In the genomic region with DNA sequence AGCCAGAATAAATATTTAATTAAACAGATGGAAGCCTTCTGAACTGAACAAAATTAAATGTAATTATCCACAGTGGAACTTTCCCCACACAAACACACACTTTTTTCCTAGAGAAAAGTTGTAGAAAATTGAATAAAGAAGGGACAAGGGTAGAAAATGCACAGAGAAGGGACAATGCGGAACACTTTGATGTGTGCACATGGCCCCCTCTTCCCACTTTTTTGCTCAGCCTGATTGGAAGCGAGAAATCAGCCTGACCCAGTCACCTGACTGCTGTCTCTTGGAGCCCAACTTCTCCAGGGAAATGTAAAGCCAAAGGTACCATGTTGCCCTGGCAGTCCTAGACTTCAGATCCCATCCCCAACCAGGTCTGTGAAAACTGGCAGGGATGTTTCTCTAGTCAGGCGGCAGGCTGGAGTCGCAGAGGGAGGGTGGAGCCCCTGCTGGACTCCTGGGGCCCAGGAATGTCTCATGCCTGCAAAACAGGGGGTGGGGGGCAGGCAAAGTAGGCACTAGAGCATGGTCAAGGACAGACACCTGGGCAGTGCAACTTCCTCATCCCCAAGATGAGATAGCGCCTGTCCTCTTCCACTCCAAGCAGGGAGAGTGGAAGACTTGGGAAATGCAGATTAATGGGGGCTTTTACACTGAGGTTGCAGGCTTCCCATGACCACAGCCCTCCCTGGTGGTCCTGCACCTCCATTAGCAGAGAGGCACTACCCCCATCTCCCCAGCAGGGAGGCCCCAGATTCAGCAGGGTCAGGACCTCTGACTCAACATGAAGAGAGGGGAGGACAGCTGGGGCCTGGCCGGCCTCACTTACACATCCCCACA, we compare ENCODE assay signal across 8 cellular contexts. TPM values are rescaled to one million over a fixed set of nuclear protein-coding genes. Genes with fewer than 3 reads are reported as not detected.
A peak's percentile ranks its signal among the peaks of the same experiment; 100 is the strongest.
DNase-seq lines count a peak whose midpoint lies in the region; ATAC-seq, FAIRE-seq and TF ChIP-seq lines count a peak whose summit lies in the region.

No MANE protein-coding gene starts in this region.

- no peak overlapping the region for H2AFZ ChIP-seq in HepG2 (ENCODE audit: low read length)

- H3K9me3 ChIP-seq in cardiac muscle cell (ENCODE audit: low read depth) (no peaks in the 10 kb centered on the region), HepG2 (ENCODE audit: low read length) (no peaks in the 10 kb centered on the region), tibial artery (no peaks in the 10 kb centered on the region)

- no peak for ATAC-seq in Right ventricle myocardium inferior
- peak; percentile 50 for ATAC-seq in HepG2
- no peak for ATAC-seq in GM21515 (IDR thresholded peaks at IDR 0.05; ENCODE audit: unreplicated experiment)

- H3K4me1 ChIP-seq in cardiac muscle cell (ENCODE audit: low read depth), result peaks cover 34% of the 10 kb centered on the region
- peaks cover 64% of the 10 kb centered on the region for H3K4me1 ChIP-seq in HepG2 (ENCODE audit: insufficient read depth, low read length)
- H3K4me1 ChIP-seq in tibial artery, result peaks cover 0 to 57% (median 50%) of the 10 kb centered on the region in 4 donors

- BruUV-seq in HepG2 (replicated peaks; lab: Mats Ljungman, UMichigan), result no TSS peak

- TF ChIP-seq POLR2A in HepG2 (IDR thresholded peaks at IDR 0.05; ENCODE audit: insufficient read depth in 1 of 2, low read depth in 2 of 2, low read length in 2 of 2), result peak; percentile 49 to 68; a peak in 3 of 4 replicates

- FAIRE-seq in HepG2 (lab: Jason Lieb, UNC), result peak; percentile 12

- H3K4me3 ChIP-seq in cardiac muscle cell (peak overlapping the region; percentile 5), HepG2 (replicated peaks in 1 of 3; ENCODE audit: insufficient read depth in 1 of 3, low read depth in 2 of 3, low read length in 3 of 3) (peak overlapping the region; percentile 71 to 95 (median 89)), tibial artery (peak overlapping the region; percentile 78 to 81)

- no peak for TF ChIP-seq CTCF in cardiac muscle cell (IDR thresholded peaks at IDR 0.05; ENCODE audit: low read depth, low read length)
- no peak for TF ChIP-seq CTCF in HepG2 (CRISPR knock-in tag; IDR thresholded peaks at IDR 0.05)
- TF ChIP-seq CTCF in tibial artery (IDR thresholded peaks at IDR 0.05), result no peak

- H3K79me2 ChIP-seq in HepG2 (ENCODE audit: insufficient read depth, low read length), result peaks cover 63% of the 10 kb centered on the region

- peak in 1 of 2 experiments; percentile 44; a peak in 2 of 4 replicates for TF ChIP-seq EP300 in HepG2 (IDR thresholded peaks at IDR 0.05; ENCODE audit: low read depth in 2 of 2, low read length in 2 of 2)
- no peak for TF ChIP-seq EP300 in HepG2 (CRISPR knock-in tag; IDR thresholded peaks at IDR 0.05; ENCODE audit: borderline replicate concordance)

- peaks cover 21% of the 10 kb centered on the region for H4K20me1 ChIP-seq in HepG2 (ENCODE audit: insufficient read depth, low read length)

- DNase-seq in cardiac muscle cell (ENCODE audit: low read depth in 1 of 2, low spot score in 1 of 2) (peak in 1 of 2 donors; percentile 33), Right ventricle myocardium inferior (ENCODE audit: missing footprints) (no peak), astrocyte of the hippocampus (ENCODE audit: low read depth, low spot score) (peak; percentile 20), HepG2 (ENCODE audit: low spot score) (peak; percentile 87), tibial artery (no peak), DMS153 treated with DMSO at 0.1 percent for 48 hours (lab: John Stamatoyannopoulos, UW; ENCODE audit: unreplicated experiment) (no peak)
- no peak for DNase-seq in central memory CD4-positive, alpha-beta T cell

- H3K4me2 ChIP-seq in HepG2 (ENCODE audit: low read depth, low read length), result peak overlapping the region; percentile 98

- peak overlapping the region; percentile 99 for H3K27ac ChIP-seq in cardiac muscle cell
- peak overlapping the region; percentile 96 for H3K27ac ChIP-seq in HepG2 (ENCODE audit: extremely low read length, insufficient read depth, low read length)
- H3K27ac ChIP-seq in tibial artery, result peak overlapping the region; percentile 98

- H3K9ac ChIP-seq in HepG2 (ENCODE audit: insufficient read depth, low read depth, low read length), result peak overlapping the region; percentile 97

- H3K36me3 ChIP-seq in cardiac muscle cell (peaks cover 22% of the 10 kb centered on the region), HepG2 (replicated peaks in 1 of 2; ENCODE audit: control insufficient read depth in 1 of 2, insufficient read depth in 2 of 2, low read length in 2 of 2) (peaks cover 15 to 26% of the 10 kb centered on the region in 2 experiments), tibial artery (peaks cover 20 to 22% (median 21%) of the 10 kb centered on the region in 3 donors)

- CTCF ChIA-PET in HepG2 (lab: Yijun Ruan, JAX; ENCODE audit: low intra/inter-chr PET ratio, low total read pairs), result interaction anchor here (2.5 kb wide), 1 partner anchor 9 kb away, joined by 18 read pairs; the partner anchor contains the start of gene ANXA9

- in situ Hi-C loops in HepG2 (cut with HindIII; ENCODE audit: extremely low pct_ligation_motif_present, low pct_unique_long_range_greater_than_20kb), result no loop called here

- intact Hi-C loops in Right ventricle myocardium inferior (cut with DNase I), result loop anchor here (5.0 kb wide), 2 partner anchors 44 to 94 kb away; partner anchors contain the start of genes ARNT and SETDB1
- intact Hi-C loops in HepG2 (cut with micrococcal nuclease; ENCODE audit: unreplicated experiment), result loop anchor here (5.0 kb wide), 1 partner anchor 36 kb away; the partner anchor contains the start of genes MINDY1 and PRUNE1
- intact Hi-C loops in tibial artery (cut with DNase I; ENCODE audit: low total_unique reads), result loop anchor here (10.0 kb wide), 2 partner anchors 337 to 407 kb away; no protein-coding TSS in a partner anchor

- no peaks in the 10 kb centered on the region for H3K27me3 ChIP-seq in cardiac muscle cell
- H3K27me3 ChIP-seq in HepG2 (ENCODE audit: control insufficient read depth in 1 of 2, insufficient read depth in 2 of 2, low read length in 2 of 2), result no peaks in the 10 kb centered on the region; a peak in 1 of 5 replicates
- no peaks in the 10 kb centered on the region for H3K27me3 ChIP-seq in tibial artery

- 3% methylated on average over 5 of the region's 6 CpGs for WGBS in HepG2 (ENCODE audit: low lambda C conversion rate)

- POLR2A ChIA-PET in HepG2 (lab: Yijun Ruan, JAX), result interaction anchor here (0.6 to 10.3 kb wide), 18 partner anchors 9 to 403 kb away, joined by 3 to 114 read pairs (median 6); partner anchors contain the start of genes ANXA9, ENSA, MINDY1 and SETDB1

- TF ChIP-seq RAD21 in HepG2 (CRISPR knock-in tag; IDR thresholded peaks at IDR 0.05), result no peak

RNA-seq across cellular contexts. Expression of gene CERS2, which starts 2.8 kb away (rescaled TPM):
- total RNA-seq in cardiac muscle cell (64.7 and 65.0 TPM in 2 replicates), Right ventricle myocardium inferior (92.6 TPM), HepG2 (2016; rRNA removed; fragmentation: Illumina TruSeq; extraction: Trizol) (188 and 298 TPM in 2 replicates)
- polyA plus RNA-seq in cardiac muscle cell (119 and 124 TPM in 2 replicates), HepG2 (2011; rRNA removed) (269 and 315 TPM in 2 replicates)
- 172 and 174 TPM in 2 replicates for total RNA-seq in HepG2 (2016; cell fraction: cytosol; rRNA removed; fragmentation: Illumina TruSeq; extraction: Trizol; ENCODE audit: low read depth)
- 172 and 303 TPM in 2 replicates for total RNA-seq in HepG2 (2016; cell fraction: insoluble cytoplasmic fraction; rRNA removed; fragmentation: Illumina TruSeq; extraction: Trizol)
- 391 and 396 TPM in 2 replicates for total RNA-seq in HepG2 (2016; cell fraction: membrane; rRNA removed; fragmentation: Illumina TruSeq; extraction: Trizol)
- total RNA-seq in HepG2 (2016; cell fraction: nucleus; rRNA removed; fragmentation: Illumina TruSeq; extraction: Trizol), result 237 and 286 TPM in 2 replicates
- 210 and 326 TPM in 2 replicates for polyA plus RNA-seq in HepG2 (2011; cell fraction: cytosol; rRNA removed)
- polyA plus RNA-seq in HepG2 (2011; cell fraction: nucleus; rRNA removed), result 209 and 246 TPM in 2 replicates
- 202 and 241 TPM in 2 replicates for polyA plus RNA-seq in HepG2 (2012)
- polyA plus RNA-seq in HepG2 (2016; cell fraction: cytosol; fragmentation: Illumina TruSeq; extraction: Trizol; ENCODE audit: low read depth), result 183 and 188 TPM in 2 replicates
- 211 and 221 TPM in 2 replicates for polyA plus RNA-seq in HepG2 (2016; cell fraction: insoluble cytoplasmic fraction; fragmentation: Illumina TruSeq; extraction: Trizol; ENCODE audit: low read depth)
- polyA plus RNA-seq in HepG2 (2016; cell fraction: membrane; fragmentation: Illumina TruSeq; extraction: Trizol; ENCODE audit: low read depth), result 341 and 359 TPM in 2 replicates
- polyA plus RNA-seq in HepG2 (2016; cell fraction: nucleus; fragmentation: Illumina TruSeq; extraction: Trizol; ENCODE audit: insufficient read depth, low read depth), result 425 and 431 TPM in 2 replicates
- polyA minus RNA-seq in HepG2 (2011; rRNA and poly(A)+ RNA removed; ENCODE audit: low replicate concordance), result 346 and 363 TPM in 2 replicates
- 145 and 155 TPM in 2 replicates for polyA minus RNA-seq in HepG2 (2011; cell fraction: cytosol; rRNA and poly(A)+ RNA removed)
- polyA minus RNA-seq in HepG2 (2011; cell fraction: nucleus; rRNA and poly(A)+ RNA removed), result 108 and 145 TPM in 2 replicates

RNA-seq across cellular contexts. Expression of gene ANXA9, which starts 10.3 kb away (rescaled TPM):
- total RNA-seq in cardiac muscle cell (0.21 and 1.7 TPM in 2 replicates), Right ventricle myocardium inferior (not detected), HepG2 (2016; rRNA removed; fragmentation: Illumina TruSeq; extraction: Trizol) (23.9 and 29.9 TPM in 2 replicates)
- polyA plus RNA-seq in cardiac muscle cell (1.4 and 2.0 TPM in 2 replicates), HepG2 (2011; rRNA removed) (13.3 and 14.3 TPM in 2 replicates)
- 23.6 and 28.6 TPM in 2 replicates for total RNA-seq in HepG2 (2016; cell fraction: cytosol; rRNA removed; fragmentation: Illumina TruSeq; extraction: Trizol; ENCODE audit: low read depth)
- 24.2 and 31.1 TPM in 2 replicates for total RNA-seq in HepG2 (2016; cell fraction: insoluble cytoplasmic fraction; rRNA removed; fragmentation: Illumina TruSeq; extraction: Trizol)
- 36.8 and 45.0 TPM in 2 replicates for total RNA-seq in HepG2 (2016; cell fraction: membrane; rRNA removed; fragmentation: Illumina TruSeq; extraction: Trizol)
- total RNA-seq in HepG2 (2016; cell fraction: nucleus; rRNA removed; fragmentation: Illumina TruSeq; extraction: Trizol), result 13.1 and 16.4 TPM in 2 replicates
- polyA plus RNA-seq in HepG2 (2011; cell fraction: cytosol; rRNA removed), result 13.7 and 18.5 TPM in 2 replicates
- 22.7 and 24.4 TPM in 2 replicates for polyA plus RNA-seq in HepG2 (2011; cell fraction: nucleus; rRNA removed)
- 8.0 and 10.7 TPM in 2 replicates for polyA plus RNA-seq in HepG2 (2012)
- polyA plus RNA-seq in HepG2 (2016; cell fraction: cytosol; fragmentation: Illumina TruSeq; extraction: Trizol; ENCODE audit: low read depth), result 31.8 and 41.1 TPM in 2 replicates
- 34.4 and 34.7 TPM in 2 replicates for polyA plus RNA-seq in HepG2 (2016; cell fraction: insoluble cytoplasmic fraction; fragmentation: Illumina TruSeq; extraction: Trizol; ENCODE audit: low read depth)
- 37.6 and 45.5 TPM in 2 replicates for polyA plus RNA-seq in HepG2 (2016; cell fraction: membrane; fragmentation: Illumina TruSeq; extraction: Trizol; ENCODE audit: low read depth)
- 19.8 and 22.9 TPM in 2 replicates for polyA plus RNA-seq in HepG2 (2016; cell fraction: nucleus; fragmentation: Illumina TruSeq; extraction: Trizol; ENCODE audit: insufficient read depth, low read depth)
- 6.4 and 37.2 TPM in 2 replicates for polyA minus RNA-seq in HepG2 (2011; rRNA and poly(A)+ RNA removed; ENCODE audit: low replicate concordance)
- 11.8 and 16.0 TPM in 2 replicates for polyA minus RNA-seq in HepG2 (2011; cell fraction: cytosol; rRNA and poly(A)+ RNA removed)
- 13.8 and 14.7 TPM in 2 replicates for polyA minus RNA-seq in HepG2 (2011; cell fraction: nucleus; rRNA and poly(A)+ RNA removed)

RNA-seq across cellular contexts. Expression of gene MINDY1, which starts 34.9 kb away (rescaled TPM):
- 29.3 and 35.6 TPM in 2 replicates for total RNA-seq in cardiac muscle cell
- polyA plus RNA-seq in cardiac muscle cell, result 11.5 and 18.9 TPM in 2 replicates
- 38.5 TPM for total RNA-seq in Right ventricle myocardium inferior
- total RNA-seq in HepG2 (2016; rRNA removed; fragmentation: Illumina TruSeq; extraction: Trizol), result 9.2 and 11.1 TPM in 2 replicates
- total RNA-seq in HepG2 (2016; cell fraction: cytosol; rRNA removed; fragmentation: Illumina TruSeq; extraction: Trizol; ENCODE audit: low read depth), result 1.5 and 1.9 TPM in 2 replicates
- total RNA-seq in HepG2 (2016; cell fraction: insoluble cytoplasmic fraction; rRNA removed; fragmentation: Illumina TruSeq; extraction: Trizol), result 8.8 and 11.0 TPM in 2 replicates
- total RNA-seq in HepG2 (2016; cell fraction: membrane; rRNA removed; fragmentation: Illumina TruSeq; extraction: Trizol), result 3.7 and 4.9 TPM in 2 replicates
- 8.5 and 8.9 TPM in 2 replicates for total RNA-seq in HepG2 (2016; cell fraction: nucleus; rRNA removed; fragmentation: Illumina TruSeq; extraction: Trizol)
- 15.0 and 18.0 TPM in 2 replicates for polyA plus RNA-seq in HepG2 (2011; rRNA removed)
- polyA plus RNA-seq in HepG2 (2011; cell fraction: cytosol; rRNA removed), result 7.7 and 9.4 TPM in 2 replicates
- polyA plus RNA-seq in HepG2 (2011; cell fraction: nucleus; rRNA removed), result 31.0 and 32.8 TPM in 2 replicates
- polyA plus RNA-seq in HepG2 (2012), result 8.2 and 9.6 TPM in 2 replicates
- 0.92 and 1.1 TPM in 2 replicates for polyA plus RNA-seq in HepG2 (2016; cell fraction: cytosol; fragmentation: Illumina TruSeq; extraction: Trizol; ENCODE audit: low read depth)
- 7.1 and 9.8 TPM in 2 replicates for polyA plus RNA-seq in HepG2 (2016; cell fraction: insoluble cytoplasmic fraction; fragmentation: Illumina TruSeq; extraction: Trizol; ENCODE audit: low read depth)
- polyA plus RNA-seq in HepG2 (2016; cell fraction: membrane; fragmentation: Illumina TruSeq; extraction: Trizol; ENCODE audit: low read depth), result 2.3 and 3.0 TPM in 2 replicates
- 13.4 and 14.4 TPM in 2 replicates for polyA plus RNA-seq in HepG2 (2016; cell fraction: nucleus; fragmentation: Illumina TruSeq; extraction: Trizol; ENCODE audit: insufficient read depth, low read depth)
- polyA minus RNA-seq in HepG2 (2011; rRNA and poly(A)+ RNA removed; ENCODE audit: low replicate concordance), result 24.5 and 31.9 TPM in 2 replicates
- 13.3 and 14.8 TPM in 2 replicates for polyA minus RNA-seq in HepG2 (2011; cell fraction: cytosol; rRNA and poly(A)+ RNA removed)
- 13.6 and 15.3 TPM in 2 replicates for polyA minus RNA-seq in HepG2 (2011; cell fraction: nucleus; rRNA and poly(A)+ RNA removed)

RNA-seq across cellular contexts. Expression of gene PRUNE1, which starts 36.4 kb away (rescaled TPM):
- total RNA-seq in cardiac muscle cell (44.1 and 51.6 TPM in 2 replicates), Right ventricle myocardium inferior (42.1 TPM), HepG2 (2016; rRNA removed; fragmentation: Illumina TruSeq; extraction: Trizol) (19.0 and 26.2 TPM in 2 replicates)
- polyA plus RNA-seq in cardiac muscle cell (52.2 and 67.3 TPM in 2 replicates), HepG2 (2011; rRNA removed) (24.4 and 31.9 TPM in 2 replicates)
- total RNA-seq in HepG2 (2016; cell fraction: cytosol; rRNA removed; fragmentation: Illumina TruSeq; extraction: Trizol; ENCODE audit: low read depth), result 12.5 and 13.5 TPM in 2 replicates
- total RNA-seq in HepG2 (2016; cell fraction: insoluble cytoplasmic fraction; rRNA removed; fragmentation: Illumina TruSeq; extraction: Trizol), result 18.9 and 24.2 TPM in 2 replicates
- total RNA-seq in HepG2 (2016; cell fraction: membrane; rRNA removed; fragmentation: Illumina TruSeq; extraction: Trizol), result 15.0 and 18.8 TPM in 2 replicates
- 10.4 and 11.9 TPM in 2 replicates for total RNA-seq in HepG2 (2016; cell fraction: nucleus; rRNA removed; fragmentation: Illumina TruSeq; extraction: Trizol)
- polyA plus RNA-seq in HepG2 (2011; cell fraction: cytosol; rRNA removed), result 27.4 and 28.5 TPM in 2 replicates
- polyA plus RNA-seq in HepG2 (2011; cell fraction: nucleus; rRNA removed), result 14.1 and 14.8 TPM in 2 replicates
- 15.7 and 18.3 TPM in 2 replicates for polyA plus RNA-seq in HepG2 (2012)
- 4.3 and 5.1 TPM in 2 replicates for polyA plus RNA-seq in HepG2 (2016; cell fraction: cytosol; fragmentation: Illumina TruSeq; extraction: Trizol; ENCODE audit: low read depth)
- polyA plus RNA-seq in HepG2 (2016; cell fraction: insoluble cytoplasmic fraction; fragmentation: Illumina TruSeq; extraction: Trizol; ENCODE audit: low read depth), result 30.3 and 30.6 TPM in 2 replicates
- 12.6 and 13.9 TPM in 2 replicates for polyA plus RNA-seq in HepG2 (2016; cell fraction: membrane; fragmentation: Illumina TruSeq; extraction: Trizol; ENCODE audit: low read depth)
- 18.7 and 18.9 TPM in 2 replicates for polyA plus RNA-seq in HepG2 (2016; cell fraction: nucleus; fragmentation: Illumina TruSeq; extraction: Trizol; ENCODE audit: insufficient read depth, low read depth)
- polyA minus RNA-seq in HepG2 (2011; rRNA and poly(A)+ RNA removed; ENCODE audit: low replicate concordance), result 47.8 and 51.4 TPM in 2 replicates
- 18.1 and 20.1 TPM in 2 replicates for polyA minus RNA-seq in HepG2 (2011; cell fraction: cytosol; rRNA and poly(A)+ RNA removed)
- 10.6 and 12.7 TPM in 2 replicates for polyA minus RNA-seq in HepG2 (2011; cell fraction: nucleus; rRNA and poly(A)+ RNA removed)

RNA-seq across cellular contexts. Expression of gene SETDB1, which starts 45.6 kb away (rescaled TPM):
- 37.8 and 69.9 TPM in 2 replicates for total RNA-seq in cardiac muscle cell
- polyA plus RNA-seq in cardiac muscle cell, result 20.1 and 23.7 TPM in 2 replicates
- 16.2 TPM for total RNA-seq in Right ventricle myocardium inferior
- 31.0 and 34.6 TPM in 2 replicates for total RNA-seq in HepG2 (2016; rRNA removed; fragmentation: Illumina TruSeq; extraction: Trizol)
- total RNA-seq in HepG2 (2016; cell fraction: cytosol; rRNA removed; fragmentation: Illumina TruSeq; extraction: Trizol; ENCODE audit: low read depth), result 8.2 and 9.2 TPM in 2 replicates
- 32.1 and 33.4 TPM in 2 replicates for total RNA-seq in HepG2 (2016; cell fraction: insoluble cytoplasmic fraction; rRNA removed; fragmentation: Illumina TruSeq; extraction: Trizol)
- total RNA-seq in HepG2 (2016; cell fraction: membrane; rRNA removed; fragmentation: Illumina TruSeq; extraction: Trizol), result 11.8 and 12.8 TPM in 2 replicates
- total RNA-seq in HepG2 (2016; cell fraction: nucleus; rRNA removed; fragmentation: Illumina TruSeq; extraction: Trizol), result 27.2 and 30.3 TPM in 2 replicates
- 30.1 and 33.1 TPM in 2 replicates for polyA plus RNA-seq in HepG2 (2011; rRNA removed)
- polyA plus RNA-seq in HepG2 (2011; cell fraction: cytosol; rRNA removed), result 15.2 and 18.5 TPM in 2 replicates
- 43.9 and 48.6 TPM in 2 replicates for polyA plus RNA-seq in HepG2 (2011; cell fraction: nucleus; rRNA removed)
- polyA plus RNA-seq in HepG2 (2012), result 26.3 and 29.9 TPM in 2 replicates
- polyA plus RNA-seq in HepG2 (2016; cell fraction: cytosol; fragmentation: Illumina TruSeq; extraction: Trizol; ENCODE audit: low read depth), result 2.5 TPM in 2 replicates
- 17.6 and 20.4 TPM in 2 replicates for polyA plus RNA-seq in HepG2 (2016; cell fraction: insoluble cytoplasmic fraction; fragmentation: Illumina TruSeq; extraction: Trizol; ENCODE audit: low read depth)
- 4.2 and 4.3 TPM in 2 replicates for polyA plus RNA-seq in HepG2 (2016; cell fraction: membrane; fragmentation: Illumina TruSeq; extraction: Trizol; ENCODE audit: low read depth)
- polyA plus RNA-seq in HepG2 (2016; cell fraction: nucleus; fragmentation: Illumina TruSeq; extraction: Trizol; ENCODE audit: insufficient read depth, low read depth), result 53.3 and 55.8 TPM in 2 replicates
- 37.4 and 74.1 TPM in 2 replicates for polyA minus RNA-seq in HepG2 (2011; rRNA and poly(A)+ RNA removed; ENCODE audit: low replicate concordance)
- polyA minus RNA-seq in HepG2 (2011; cell fraction: cytosol; rRNA and poly(A)+ RNA removed), result 22.7 and 23.2 TPM in 2 replicates
- polyA minus RNA-seq in HepG2 (2011; cell fraction: nucleus; rRNA and poly(A)+ RNA removed), result 59.4 and 70.0 TPM in 2 replicates

Comparison
In these comparisons a context has a peak if more than half of its experiments do, and no peak if none do; other contexts are left out.
1. DNase-seq: peak in astrocyte of the hippocampus (single experiment) and HepG2 (single experiment); none in Right ventricle myocardium inferior (single experiment), tibial artery (0 of 2), DMS153 treated with DMSO at 0.1 percent for 48 hours (single experiment) and central memory CD4-positive, alpha-beta T cell (single experiment).
2. H3K4me3 ChIP-seq: peak in every context shown above with its lines; median percentile 89 in HepG2; 80 in tibial artery; 5 in cardiac muscle cell.
3. Peak in every context shown above with its lines, with median percentiles within 50 percentile points of each other: H3K27ac ChIP-seq.